In genomic region chr11:35420371-35420770, GRCh38 we compare ENCODE assay signal across 9 cellular contexts. TPM values are rescaled to one million over a fixed set of nuclear protein-coding genes. Genes with fewer than 3 reads are reported as not detected.
DNase-seq lines count a peak whose midpoint lies in the region; ATAC-seq and TF ChIP-seq lines count a peak whose summit lies in the region.
"Had no signal": no experiment of that assay in that cellular context is flagged by ENCODE, and none has a peak within 500 bp of the region (broad histone marks: within the 10 kb centered on the region; RNA-seq: fewer than 3 reads in every experiment).

No MANE protein-coding gene starts in this region.

- peaks cover 10% of the 10 kb centered on the region for H3K36me3 Mint-ChIP-seq in HFFc6 (ENCODE audit: low read depth)

- H3K9ac ChIP-seq in neural cell (ENCODE audit: low read length), result peak overlapping the region; percentile 94

- peak overlapping the region; percentile 76 for H3K4me2 ChIP-seq in neural cell (ENCODE audit: low read length)

- H3K36me3 ChIP-seq in neural cell (ENCODE audit: insufficient read depth, low read length), result no peaks in the 10 kb centered on the region

- H3K27me3 Mint-ChIP-seq in HFFc6 (ENCODE audit: insufficient read depth), result peaks cover 7% of the 10 kb centered on the region; the same call in 1 of the 2 replicates

- peak overlapping the region; percentile 92 for H3K27ac ChIP-seq in neural cell (ENCODE audit: low read length)

- no peak for TF ChIP-seq RAD21 in neural cell (conservative IDR thresholded peaks at IDR 0.05)

- no peak for TF ChIP-seq POLR2A in GM18505 (IDR thresholded peaks at IDR 0.05; ENCODE audit: borderline replicate concordance, extremely low read depth, insufficient read depth, insufficient read length)

- no peaks in the 10 kb centered on the region for H3K9me3 Mint-ChIP-seq in HFFc6

- H3F3A ChIP-seq in neural cell (ENCODE audit: insufficient read depth, low read length, poor library complexity, severe bottlenecking), result no peaks in the 10 kb centered on the region

- peaks cover 51% of the 10 kb centered on the region for H3K4me1 Mint-ChIP-seq in HFFc6 (ENCODE audit: low read depth)

- H3K9me3 ChIP-seq in neural cell (ENCODE audit: low read length), result no peaks in the 10 kb centered on the region

- H3K27ac Mint-ChIP-seq in HFFc6, result no peak overlapping the region

- DNase-seq in AG10803 (ENCODE audit: low read depth) (no peak), HFFc6 (no peak), ecto neural progenitor cell (ENCODE audit: low spot score) (peak; percentile 48), NCI-H1694 treated with DMSO at 0.1 percent for 48 hours (lab: John Stamatoyannopoulos, UW) (no peak), amniotic stem cell (lab: John Stamatoyannopoulos, UW) (no peak), Kasumi-1 (lab: John Stamatoyannopoulos, UW) (no peak)
- DNase-seq: NCI-H1105 had no signal

- H3K9me2 ChIP-seq in neural cell (ENCODE audit: insufficient read depth, low read length), result no peaks in the 10 kb centered on the region

- H3K4me3 Mint-ChIP-seq in HFFc6, result peak overlapping the region; percentile 78

- no peak for TF ChIP-seq CTCF in AG10803 (conservative IDR thresholded peaks at IDR 0.05; ENCODE audit: low read length)
- no peak for TF ChIP-seq CTCF in HFFc6 (IDR thresholded peaks at IDR 0.05)
- TF ChIP-seq CTCF in neural cell (IDR thresholded peaks at IDR 0.05; ENCODE audit: poor library complexity, severe bottlenecking), result no peak

- no peaks in the 10 kb centered on the region for H4K20me1 ChIP-seq in neural cell (ENCODE audit: insufficient read depth)

- ATAC-seq in GM18505 (IDR thresholded peaks at IDR 0.05; ENCODE audit: unreplicated experiment), result no peak

- no peak for TF ChIP-seq EP300 in neural cell (conservative IDR thresholded peaks at IDR 0.05; ENCODE audit: poor library complexity, severe bottlenecking)

- H2AFZ ChIP-seq in neural cell (ENCODE audit: low read depth, low read length), result no peak overlapping the region

- H3K4me3 ChIP-seq in AG10803 (ENCODE audit: low read length), result peak overlapping the region; percentile 0; the same call in 1 of the 2 replicates
- peak overlapping the region; percentile 88 for H3K4me3 ChIP-seq in neural cell (ENCODE audit: low read length)

- H3K27me3 ChIP-seq in neural cell (ENCODE audit: insufficient read depth, low read depth, low read length), result no peaks in the 10 kb centered on the region

- H3K79me2 ChIP-seq in neural cell (replicated peaks; ENCODE audit: insufficient read depth, low read length), result peaks cover 33% of the 10 kb centered on the region

TF ChIP-seq in neural cell, 6 proteins besides CTCF, POLR2A, EP300 and RAD21:
- no peak for TF ChIP-seq TAF1 (IDR thresholded peaks at IDR 0.05; ENCODE audit: low read depth)
- TF ChIP-seq SMC3 (conservative IDR thresholded peaks at IDR 0.05; ENCODE audit: poor library complexity), result no peak
- TF ChIP-seq POLR2AphosphoS5 (IDR thresholded peaks at IDR 0.05), result no peak
TF ChIP-seq in neural cell: peak in this region for 0.

RNA-seq across cellular contexts. Expression of gene SLC1A2, which starts 1.0 kb away (rescaled TPM):
- 1 to 10 TPM; 1.7 to 2.4 (median 2.1) TPM for total RNA-seq in HFFc6 (2021; fragmentation: NEBNext Ultra II Directional; extraction: Animal tissue kit (Norgen Biotek cat#: 25700))
- 130 and 134 TPM in 2 replicates for polyA plus RNA-seq in neural cell
- polyA minus RNA-seq in neural cell, result 368 and 413 TPM in 2 replicates
